16 cellular contexts compared by ENCODE assay signal in the genomic region with DNA sequence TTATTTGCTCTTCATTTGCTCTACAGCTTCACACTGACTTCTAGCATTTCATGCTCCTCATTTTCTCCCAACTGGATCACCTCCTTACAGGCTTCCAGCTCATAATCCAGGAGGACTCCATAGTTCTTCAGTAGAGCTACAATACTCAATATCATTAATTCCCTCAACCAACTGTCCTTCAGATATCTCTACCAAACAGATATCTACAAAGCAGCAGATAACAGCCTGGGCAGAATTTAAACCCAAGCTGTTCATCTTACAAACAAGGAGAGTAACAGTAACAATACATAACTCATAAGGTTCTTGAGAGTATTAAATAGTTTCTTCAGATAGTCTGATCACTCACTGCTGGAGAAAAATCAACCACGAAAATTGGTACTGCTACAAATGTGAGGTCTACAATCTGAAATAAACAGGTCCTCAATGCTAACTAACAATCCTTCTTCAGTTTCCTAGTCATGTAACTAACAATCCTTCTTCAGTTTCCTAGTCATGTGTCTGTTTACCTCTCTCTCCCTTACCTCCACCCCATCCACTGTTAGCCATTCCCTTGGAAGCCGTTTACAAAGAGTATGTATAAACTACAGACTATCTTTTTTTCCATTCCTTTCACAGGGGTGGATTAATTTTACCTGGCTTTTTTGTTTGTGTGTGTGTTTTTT. TPM values are rescaled to one million over a fixed set of nuclear protein-coding genes. Genes with fewer than 3 reads are reported as not detected.
DNase-seq lines count a peak whose midpoint lies in the region; ATAC-seq, FAIRE-seq and TF ChIP-seq lines count a peak whose summit lies in the region.
"Had no signal": no experiment of that assay in that cellular context is flagged by ENCODE, and none has a peak within 500 bp of the region (broad histone marks: within the 10 kb centered on the region; RNA-seq: fewer than 3 reads in every experiment).

No MANE protein-coding gene starts in this region.

- H3K27me3 Mint-ChIP-seq in chondrocyte (ENCODE audit: low read depth): no peaks in the 10 kb centered on the region
- H3K27me3 Mint-ChIP-seq: CD8-positive, alpha-beta memory T cell had no signal

- no peaks in the 10 kb centered on the region for H3K36me3 ChIP-seq in BLaER1 treated with 17β-estradiol and CSF1 and Interleukin-3, amounts not matched to agents 10 nM and 100 nM
- H3K36me3 ChIP-seq in IMR-90 (ENCODE audit: control insufficient read depth, insufficient read depth, low read length) (no peaks in the 10 kb centered on the region), osteoblast (ENCODE audit: insufficient read depth, low read length) (no peaks in the 10 kb centered on the region)
- H3K36me3 ChIP-seq: BE2C had no signal

- no peak for TF ChIP-seq POLR2A in IMR-90 (IDR thresholded peaks at IDR 0.05; ENCODE audit: low read depth, low read length)

- H3K4me2 ChIP-seq in BLaER1 treated with 17β-estradiol and CSF1 and Interleukin-3, amounts not matched to agents 10 nM and 100 nM: peak overlapping the region in 10 of 11 experiments; percentile 6 to 83 (median 46); a peak in 16 of 22 replicates
- H3K4me2 ChIP-seq in IMR-90 (ENCODE audit: low read depth, low read length) (no peak overlapping the region), osteoblast (ENCODE audit: insufficient read depth, low read length) (no peak overlapping the region)

- no peak overlapping the region for H3K9ac ChIP-seq in BLaER1 treated with 17β-estradiol and CSF1 and Interleukin-3, amounts not matched to agents 10 nM and 100 nM
- no peak overlapping the region for H3K9ac ChIP-seq in IMR-90 (ENCODE audit: low read depth, low read length)

- no peak overlapping the region for H3K4ac ChIP-seq in IMR-90 (ENCODE audit: low read depth, low read length)

- peaks cover 2% of the 10 kb centered on the region for H3K36me3 Mint-ChIP-seq in chondrocyte (ENCODE audit: low read depth)

- no peak overlapping the region for H3K27ac ChIP-seq in BLaER1 treated with 17β-estradiol and CSF1 and Interleukin-3, amounts not matched to agents 10 nM and 100 nM
- no peak overlapping the region for H3K27ac ChIP-seq in IMR-90 (ENCODE audit: insufficient read depth, low read length)
- H3K27ac ChIP-seq in osteoblast (ENCODE audit: low read depth, low read length): no peak overlapping the region

- H4K91ac ChIP-seq in IMR-90 (ENCODE audit: insufficient read depth, low read depth, low read length): no peak overlapping the region

- no peak overlapping the region for H2BK5ac ChIP-seq in IMR-90 (ENCODE audit: low read depth, low read length, poor library complexity, severe bottlenecking)

- peaks cover 14% of the 10 kb centered on the region for H3K9me1 ChIP-seq in IMR-90 (ENCODE audit: insufficient read depth, low read length)

- FAIRE-seq in D721Med (lab: Jason Lieb, UNC) (no peak), RCC 7860 (lab: Jason Lieb, UNC) (no peak)
- FAIRE-seq: A204.1 had no signal

- H4K5ac ChIP-seq in IMR-90 (ENCODE audit: low read depth, low read length): no peak overlapping the region

- no peak overlapping the region for H2AK9ac ChIP-seq in IMR-90 (replicated peaks; ENCODE audit: low read depth, low read length, poor library complexity)

- TF ChIP-seq RAD21 in IMR-90 (IDR thresholded peaks at IDR 0.05; ENCODE audit: low read length): no peak

- ATAC-seq in IMR-90 (ENCODE audit: low read depth) (no peak), GM21360 (IDR thresholded peaks at IDR 0.05; ENCODE audit: unreplicated experiment) (no peak)

- H2BK15ac ChIP-seq in IMR-90 (ENCODE audit: low read depth, low read length): no peak overlapping the region

- H2AFZ ChIP-seq in IMR-90 (replicated peaks; ENCODE audit: low read length, poor library complexity) (no peak overlapping the region), osteoblast (ENCODE audit: low read length) (no peak overlapping the region)

- no peak overlapping the region for H3K18ac ChIP-seq in IMR-90 (ENCODE audit: low read depth, low read length)

- POLR2A ChIA-PET in IMR-90 (lab: Charles Lee; ENCODE audit: unreplicated experiment): no interaction called here

- peaks cover 0 to 17% (median 14%) of the 10 kb centered on the region in 11 experiments; a peak in 16 of 22 replicates for H3K27me3 ChIP-seq in BLaER1 treated with 17β-estradiol and CSF1 and Interleukin-3, amounts not matched to agents 10 nM and 100 nM
- no peaks in the 10 kb centered on the region for H3K27me3 ChIP-seq in IMR-90 (ENCODE audit: control insufficient read depth, insufficient read depth, low read length)
- no peaks in the 10 kb centered on the region for H3K27me3 ChIP-seq in osteoblast (ENCODE audit: insufficient read depth, low read length)

- no peak overlapping the region for H3K14ac ChIP-seq in IMR-90 (replicated peaks; ENCODE audit: low read depth, low read length)

- no peak overlapping the region for H2BK20ac ChIP-seq in IMR-90 (ENCODE audit: low read depth, low read length)

- in situ Hi-C loops in IMR-90 (cut with MboI; ENCODE audit: low sequenced_read_pairs): no loop called here

- H3K23ac ChIP-seq in IMR-90 (ENCODE audit: low read depth, low read length): peak overlapping the region; percentile 7; the same call in 1 of the 2 replicates

- no CpG with 5 or more reads among the region's 2 CpGs for whole genome bisulfite sequencing in IMR-90 (ENCODE audit: extremely low coverage in 2 of 2, insufficient read length in 1 of 2), 2 experiments

- peak overlapping the region; percentile 39 for H3K27ac Mint-ChIP-seq in chondrocyte (ENCODE audit: unreplicated experiment)
- H3K27ac Mint-ChIP-seq: CD14-positive monocyte, HFFc6 had no signal

- H3K4me1 ChIP-seq in BLaER1 treated with 17β-estradiol and CSF1 and Interleukin-3, amounts not matched to agents 10 nM and 100 nM: peaks cover 13 to 46% (median 24%) of the 10 kb centered on the region in 10 experiments; a peak in 19 of 20 replicates
- peaks cover 14% of the 10 kb centered on the region for H3K4me1 ChIP-seq in IMR-90 (ENCODE audit: control insufficient read depth, insufficient read depth, low read length)
- peaks cover 37% of the 10 kb centered on the region for H3K4me1 ChIP-seq in osteoblast (ENCODE audit: insufficient read depth, low read length)
- H3K4me1 ChIP-seq: BE2C had no signal

- H4K20me1 ChIP-seq in BLaER1 treated with 17β-estradiol and CSF1 and Interleukin-3, amounts not matched to agents 10 nM and 100 nM: peaks cover 0 to 68% (median 0%) of the 10 kb centered on the region in 11 experiments; a peak in 4 of 22 replicates
- H4K20me1 ChIP-seq in IMR-90 (ENCODE audit: insufficient read depth, low read length): peaks cover 81% of the 10 kb centered on the region
- H4K20me1 ChIP-seq in osteoblast (ENCODE audit: insufficient read depth, low read length): peaks cover 84% of the 10 kb centered on the region

- CTCF ChIA-PET in IMR-90 (lab: Yijun Ruan, JAX): no interaction called here

- H3K4me3 ChIP-seq in BLaER1 treated with 17β-estradiol and CSF1 and Interleukin-3, amounts not matched to agents 10 nM and 100 nM: no peak overlapping the region
- no peak overlapping the region for H3K4me3 ChIP-seq in IMR-90 (ENCODE audit: insufficient read depth, low read depth, low read length)
- H3K4me3 ChIP-seq in osteoblast (ENCODE audit: insufficient read depth, low read length): no peak overlapping the region

- dilution Hi-C loops in IMR-90 (cut with HindIII; ENCODE audit: low sequenced_read_pairs, unreplicated experiment): no loop called here

- peaks cover 13 to 78% of the 10 kb centered on the region in 2 experiments; a peak in 3 of 4 replicates for H3K79me1 ChIP-seq in IMR-90 (ENCODE audit: low read depth in 1 of 2, low read length in 2 of 2)

- H4K8ac ChIP-seq in IMR-90 (ENCODE audit: low read depth in 2 of 2, low read length in 2 of 2): no peak overlapping the region

- no peak overlapping the region for H2AK5ac ChIP-seq in IMR-90 (ENCODE audit: low read depth, low read length)

- no peak overlapping the region for H2BK120ac ChIP-seq in IMR-90 (ENCODE audit: low read depth, low read length)

- peaks cover 52% of the 10 kb centered on the region for H3K4me1 Mint-ChIP-seq in chondrocyte (ENCODE audit: low read depth)

- intact Hi-C loops in IMR-90 (cut with micrococcal nuclease): no loop called here

- H3K56ac ChIP-seq in IMR-90 (ENCODE audit: extremely low read depth, insufficient read depth, low read length): no peak overlapping the region

- TF ChIP-seq CTCF in IMR-90 (conservative IDR thresholded peaks at IDR 0.05; ENCODE audit: low read depth, low read length): no peak
- TF ChIP-seq CTCF in chondrocyte (IDR thresholded peaks at IDR 0.05): no peak
- TF ChIP-seq CTCF in osteoblast (IDR thresholded peaks at IDR 0.05; ENCODE audit: extremely low read depth, low read depth, low read length): no peak
- no peak for TF ChIP-seq CTCF in D721Med (IDR thresholded peaks at IDR 0.05; ENCODE audit: insufficient read depth, missing control alignments)

- H3K9me3 Mint-ChIP-seq in chondrocyte (ENCODE audit: low read depth): no peaks in the 10 kb centered on the region
- H3K9me3 Mint-ChIP-seq: CD8-positive, alpha-beta memory T cell; HFFc6 had no signal

- peaks cover 99% of the 10 kb centered on the region for H3K79me2 ChIP-seq in osteoblast (ENCODE audit: insufficient read depth, low read length)

- BruUV-seq in IMR-90 (replicated peaks; lab: Mats Ljungman, UMichigan): no TSS peak

- DNase-seq in IMR-90: no peak
- no peak for DNase-seq in chondrocyte (ENCODE audit: low spot score)
- DNase-seq in osteoblast (ENCODE audit: insufficient read length, low spot score, missing footprints): peak; percentile 29
- no peak for DNase-seq in NOMO-1 (lab: John Stamatoyannopoulos, UW; ENCODE audit: unreplicated experiment in 2 of 2)
- DNase-seq in D721Med (ENCODE audit: insufficient read length, low spot score): no peak
- no peak for DNase-seq in RCC 7860 (ENCODE audit: low spot score)
- DNase-seq: BE2C; Caco-2; CD8-positive, alpha-beta memory T cell; DMS53; HCEC 1CT; HFFc6 had no signal

- no peaks in the 10 kb centered on the region for H3K9me3 ChIP-seq in BLaER1 treated with 17β-estradiol and CSF1 and Interleukin-3, amounts not matched to agents 10 nM and 100 nM (replicated peaks in 1 of 11)
- H3K9me3 ChIP-seq in IMR-90 (ENCODE audit: control insufficient read depth, insufficient read depth, low read length) (no peaks in the 10 kb centered on the region), osteoblast (ENCODE audit: low read depth, low read length) (no peaks in the 10 kb centered on the region)
- H3K9me3 ChIP-seq: BE2C, Caco-2 had no signal

- no peak overlapping the region for H3K4me3 Mint-ChIP-seq in chondrocyte (ENCODE audit: unreplicated experiment)
- H3K4me3 Mint-ChIP-seq: CD14-positive monocyte; CD8-positive, alpha-beta memory T cell; HFFc6 had no signal

RNA-seq across cellular contexts. Expression of a gene that starts 5.0 kb away (rescaled TPM):
- total RNA-seq in IMR-90 (2012; rRNA removed) (43.9 and 49.2 TPM in 2 replicates), chondrocyte (143 to 206 TPM (median 148 TPM) in 3 replicates), osteoblast (128 and 133 TPM in 2 replicates)
- polyA plus RNA-seq in IMR-90 (2012; rRNA removed): 21.5 TPM in 2 replicates
- 9.7 and 11.4 TPM in 2 replicates for polyA plus RNA-seq in IMR-90 (2012; cell fraction: cytosol; rRNA removed)
- 15.4 and 44.4 TPM in 2 replicates for polyA plus RNA-seq in IMR-90 (2012; cell fraction: nucleus; rRNA removed; ENCODE audit: low replicate concordance)

RNA-seq across cellular contexts. Expression of a gene that starts 5.8 kb away (rescaled TPM):
- 25.3 and 28.6 TPM in 2 replicates for total RNA-seq in IMR-90 (2012; rRNA removed)
- polyA plus RNA-seq in IMR-90 (2012; rRNA removed): 22.0 and 22.3 TPM in 2 replicates
- 7.2 and 10.0 TPM in 2 replicates for polyA plus RNA-seq in IMR-90 (2012; cell fraction: cytosol; rRNA removed)
- polyA plus RNA-seq in IMR-90 (2012; cell fraction: nucleus; rRNA removed; ENCODE audit: low replicate concordance): 13.0 and 45.0 TPM in 2 replicates
- total RNA-seq in chondrocyte: 35.5 to 42.5 TPM (median 35.8 TPM) in 3 replicates
- 30.8 and 33.0 TPM in 2 replicates for total RNA-seq in osteoblast

Comparison
In these comparisons a context has a peak if more than half of its experiments do, and no peak if none do; other contexts are left out.
1. H3K4me2 ChIP-seq: peak in BLaER1 treated with 17β-estradiol and CSF1 and Interleukin-3, amounts not matched to agents 10 nM and 100 nM (10 of 11); none in IMR-90 (single experiment) and osteoblast (single experiment).